Comparison of ENCODE assay signal across 7 cellular contexts in genomic region chr12:99768758-99769157, GRCh38.
"Had no signal": no experiment of that assay in that cellular context is flagged by ENCODE, and none has a peak within 500 bp of the region (broad histone marks: within the 10 kb centered on the region; RNA-seq: fewer than 3 reads in every experiment).

No MANE protein-coding gene starts in this region.

- DNase-seq: IMR-90, KBM-7, KG1 had no signal

- H3K27ac ChIP-seq: HL-60 had no signal

- ATAC-seq: HepG2, K562 had no signal

- H3K36me3 Mint-ChIP-seq: IgD-negative memory B cell had no signal

- H3K4me1 Mint-ChIP-seq: IgD-negative memory B cell had no signal

- H3K4me3 ChIP-seq: K562 had no signal

- H3K27me3 Mint-ChIP-seq: IgD-negative memory B cell had no signal

- H3K27ac Mint-ChIP-seq: IgD-negative memory B cell had no signal

- H3K4me3 Mint-ChIP-seq: IgD-negative memory B cell had no signal
